ENCODE assay signal across 1 cellular context in genomic region chr4:48333587-48333986, GRCh38.
TF ChIP-seq lines count a peak whose summit lies in the region.

No MANE protein-coding gene starts in this region.

TF ChIP-seq in HEK293, 187 proteins besides CTCF, POLR2A, EP300 and RAD21 (continued from another document):
- TF ChIP-seq ZBTB6 (tag by site-specific recombination; IDR thresholded peaks at IDR 0.05) (no peak), ZNF335 (tag by site-specific recombination; conservative IDR thresholded peaks at IDR 0.05) (0 out of 2 replicates have a peak, but pooled peaks have one; percentile 15), ZNF670 (tag by site-specific recombination; IDR thresholded peaks at IDR 0.05; ENCODE audit: low read depth) (no peak), SP7 (tag by site-specific recombination; IDR thresholded peaks at IDR 0.05) (0 out of 2 replicates have a peak, but pooled peaks have one; percentile 25), TSHZ1 (tag by site-specific recombination; IDR thresholded peaks at IDR 0.05; ENCODE audit: borderline replicate concordance) (no peak), ZNF692 (tag by site-specific recombination; IDR thresholded peaks at IDR 0.05) (no peak), OSR2 (tag by site-specific recombination; IDR thresholded peaks at IDR 0.05) (peak; percentile 85), TRIM28 (IDR thresholded peaks at IDR 0.05; ENCODE audit: borderline replicate concordance, low read length) (no peak), ZNF362 (tag by site-specific recombination; IDR thresholded peaks at IDR 0.05) (peak; percentile 64), ZNF449 (tag by site-specific recombination; IDR thresholded peaks at IDR 0.05) (no peak), MZF1 (tag by site-specific recombination; IDR thresholded peaks at IDR 0.05; ENCODE audit: borderline replicate concordance) (no peak), PATZ1 (tag by site-specific recombination; IDR thresholded peaks at IDR 0.05) (no peak), ZNF664 (tag by site-specific recombination; IDR thresholded peaks at IDR 0.05) (no peak), PRDM2 (tag by site-specific recombination; IDR thresholded peaks at IDR 0.05; ENCODE audit: borderline replicate concordance) (no peak), ZBTB48 (tag by site-specific recombination; IDR thresholded peaks at IDR 0.05) (no peak), ZNF174 (tag by site-specific recombination; IDR thresholded peaks at IDR 0.05) (no peak), PRDM10 (tag by site-specific recombination; IDR thresholded peaks at IDR 0.05) (no peak), TCF7L2 (IDR thresholded peaks at IDR 0.05; ENCODE audit: borderline replicate concordance, low read depth, low read length) (peak; percentile 66; the same call in 1 of the 2 replicates), ZNF2 (tag by site-specific recombination; IDR thresholded peaks at IDR 0.05) (no peak), SCRT2 (tag by site-specific recombination; IDR thresholded peaks at IDR 0.05) (peak; percentile 84), ZBTB17 (tag by site-specific recombination; IDR thresholded peaks at IDR 0.05) (no peak)
